ENCODE assay signal across 21 cellular contexts in genomic region chr13:107438251-107438650, GRCh38.
DNase-seq lines count a peak whose midpoint lies in the region; ATAC-seq and TF ChIP-seq lines count a peak whose summit lies in the region.
"Had no signal": no experiment of that assay in that cellular context is flagged by ENCODE, and none has a peak within 500 bp of the region (broad histone marks: within the 10 kb centered on the region; RNA-seq: fewer than 3 reads in every experiment).

No MANE protein-coding gene starts in this region.

- H3F3A ChIP-seq in MM.1S (ENCODE audit: insufficient read depth, low read length): no peaks in the 10 kb centered on the region

- no peaks in the 10 kb centered on the region for H3K9me1 ChIP-seq in IMR-90 (ENCODE audit: insufficient read depth, low read length)

- no CpG with 5 or more reads among the region's 1 CpG for whole genome bisulfite sequencing in IMR-90 (ENCODE audit: extremely low coverage in 2 of 2, insufficient read length in 1 of 2), 2 experiments
- 59 to 70% methylated on average over 1 of the region's 1 CpG for WGBS in testis, 2 donors

- no peak overlapping the region for H4K8ac ChIP-seq in IMR-90 (ENCODE audit: low read depth in 2 of 2, low read length in 2 of 2)

- BruUV-seq in IMR-90 (replicated peaks; lab: Mats Ljungman, UMichigan): no TSS peak

- TF ChIP-seq POLR2A in IMR-90 (IDR thresholded peaks at IDR 0.05; ENCODE audit: low read depth, low read length) (no peak), testis (IDR thresholded peaks at IDR 0.05) (no peak)

- H3K56ac ChIP-seq in IMR-90 (ENCODE audit: extremely low read depth, insufficient read depth, low read length): no peak overlapping the region

- H4K20me1 ChIP-seq in IMR-90 (ENCODE audit: insufficient read depth, low read length) (no peaks in the 10 kb centered on the region; the same call in 1 of the 2 replicates), MM.1S (ENCODE audit: insufficient read depth, low read length) (no peaks in the 10 kb centered on the region)

- H2AK5ac ChIP-seq in IMR-90 (ENCODE audit: low read depth, low read length): no peak overlapping the region

- H3K4me3 ChIP-seq in IMR-90 (ENCODE audit: insufficient read depth, low read depth, low read length) (no peak overlapping the region), choroid plexus epithelial cell (ENCODE audit: low read depth, low read length) (no peak overlapping the region), fibroblast of the aortic adventitia (ENCODE audit: low read depth, low read length) (no peak overlapping the region), testis (no peak overlapping the region), MM.1S (ENCODE audit: low read length) (no peak overlapping the region)
- H3K4me3 ChIP-seq: A549, GM12878, GM23338 had no signal

- no peak overlapping the region for H2BK5ac ChIP-seq in IMR-90 (ENCODE audit: low read depth, low read length, poor library complexity, severe bottlenecking)

- peaks cover 4% of the 10 kb centered on the region; the same call in 1 of the 2 replicates for H3K4me1 ChIP-seq in IMR-90 (ENCODE audit: control insufficient read depth, insufficient read depth, low read length)
- no peaks in the 10 kb centered on the region for H3K4me1 ChIP-seq in testis
- H3K4me1 ChIP-seq in MM.1S (ENCODE audit: low read length): no peaks in the 10 kb centered on the region
- H3K4me1 ChIP-seq: A549 had no signal

- no peak overlapping the region for H3K18ac ChIP-seq in IMR-90 (ENCODE audit: low read depth, low read length)

- H2AK9ac ChIP-seq in IMR-90 (replicated peaks; ENCODE audit: low read depth, low read length, poor library complexity): no peak overlapping the region

- dilution Hi-C loops in IMR-90 (cut with HindIII; ENCODE audit: low sequenced_read_pairs, unreplicated experiment): no loop called here

- H4K5ac ChIP-seq in IMR-90 (ENCODE audit: low read depth, low read length): no peak overlapping the region

- H3K4me2 ChIP-seq in IMR-90 (ENCODE audit: low read depth, low read length): no peak overlapping the region
- no peak overlapping the region for H3K4me2 ChIP-seq in MM.1S (ENCODE audit: low read depth, low read length)
- H3K4me2 ChIP-seq: A549, GM23338 had no signal

- no peak overlapping the region for H4K91ac ChIP-seq in IMR-90 (ENCODE audit: insufficient read depth, low read depth, low read length)

- no peak overlapping the region for H3K14ac ChIP-seq in IMR-90 (replicated peaks; ENCODE audit: low read depth, low read length)

- no peak for TF ChIP-seq RAD21 in IMR-90 (IDR thresholded peaks at IDR 0.05; ENCODE audit: low read length)

- CTCF ChIA-PET in IMR-90 (lab: Yijun Ruan, JAX): no interaction called here

- no peak overlapping the region for H2BK120ac ChIP-seq in IMR-90 (ENCODE audit: low read depth, low read length)

- H3K9me2 ChIP-seq in MM.1S (replicated peaks; ENCODE audit: insufficient read depth, low read length): no peaks in the 10 kb centered on the region

- H3K4ac ChIP-seq in IMR-90 (ENCODE audit: low read depth, low read length): no peak overlapping the region

- H3K27me3 ChIP-seq in IMR-90 (ENCODE audit: control insufficient read depth, insufficient read depth, low read length): no peaks in the 10 kb centered on the region
- no peaks in the 10 kb centered on the region for H3K27me3 ChIP-seq in testis
- H3K27me3 ChIP-seq in MM.1S (replicated peaks; ENCODE audit: insufficient read depth, low read length): no peaks in the 10 kb centered on the region

- in situ Hi-C loops in IMR-90 (cut with MboI; ENCODE audit: low sequenced_read_pairs): no loop called here

- no peak overlapping the region for H3K27ac ChIP-seq in IMR-90 (ENCODE audit: insufficient read depth, low read length)
- H3K27ac ChIP-seq in testis: no peak overlapping the region
- no peak overlapping the region for H3K27ac ChIP-seq in MM.1S (ENCODE audit: low read length)
- H3K27ac ChIP-seq: A549 had no signal

- no peak for ATAC-seq in IMR-90 (ENCODE audit: low read depth)
- ATAC-seq in HG02610 (IDR thresholded peaks at IDR 0.05; ENCODE audit: unreplicated experiment): no peak
- ATAC-seq: A549, GM12878, GM23338, HCT116 had no signal

- no peak overlapping the region for H2BK15ac ChIP-seq in IMR-90 (ENCODE audit: low read depth, low read length)

- H3K9me3 ChIP-seq in IMR-90 (ENCODE audit: control insufficient read depth, insufficient read depth, low read length) (no peaks in the 10 kb centered on the region), testis (no peaks in the 10 kb centered on the region), MM.1S (replicated peaks; ENCODE audit: insufficient read depth, low read length) (no peaks in the 10 kb centered on the region)
- H3K9me3 ChIP-seq: A549 had no signal

- DNase-seq in IMR-90: no peak
- DNase-seq in choroid plexus epithelial cell (ENCODE audit: low read depth): peak; percentile 52
- DNase-seq in fibroblast of the aortic adventitia (ENCODE audit: low read depth): peak; percentile 13
- peak; percentile 56 for DNase-seq in testis
- no peak for DNase-seq in DMS 273 (lab: John Stamatoyannopoulos, UW; ENCODE audit: unreplicated experiment)
- no peak for DNase-seq in MM.1S
- DNase-seq: 8988T; C1 segment of cervical spinal cord; Calu3; CD4-positive, alpha-beta memory T cell; COR-L47; DMS 273 treated with DMSO at 0.1 percent for 48 hours; DMS79; EL; GDM1; H9 had no signal

- H3K9ac ChIP-seq in IMR-90 (ENCODE audit: low read depth, low read length) (no peak overlapping the region), MM.1S (ENCODE audit: low read length) (no peak overlapping the region)

- H3K36me3 ChIP-seq in IMR-90 (ENCODE audit: control insufficient read depth, insufficient read depth, low read length) (no peaks in the 10 kb centered on the region), testis (ENCODE audit: low read depth, missing control alignments) (no peaks in the 10 kb centered on the region), MM.1S (replicated peaks; ENCODE audit: insufficient read depth, low read length) (no peaks in the 10 kb centered on the region)

- intact Hi-C loops in IMR-90 (cut with micrococcal nuclease) (no loop called here), testis (cut with DNase I; ENCODE audit: low total_unique reads) (no loop called here)

- no peak overlapping the region for H2BK20ac ChIP-seq in IMR-90 (ENCODE audit: low read depth, low read length)

- peaks cover 5 to 30% of the 10 kb centered on the region in 2 experiments; a peak in 3 of 4 replicates for H3K79me1 ChIP-seq in IMR-90 (ENCODE audit: low read depth in 1 of 2, low read length in 2 of 2)

- H3K79me2 ChIP-seq in MM.1S (ENCODE audit: low read length): no peaks in the 10 kb centered on the region

- H2AFZ ChIP-seq in IMR-90 (replicated peaks; ENCODE audit: low read length, poor library complexity): no peak overlapping the region
- H2AFZ ChIP-seq in MM.1S (ENCODE audit: low read length): no peak overlapping the region
- H2AFZ ChIP-seq: GM23338 had no signal

- no peak overlapping the region for H3K23ac ChIP-seq in IMR-90 (ENCODE audit: low read depth, low read length)

- POLR2A ChIA-PET in IMR-90 (lab: Charles Lee; ENCODE audit: unreplicated experiment): no interaction called here

- TF ChIP-seq CTCF in IMR-90 (conservative IDR thresholded peaks at IDR 0.05; ENCODE audit: low read depth, low read length) (no peak), choroid plexus epithelial cell (conservative IDR thresholded peaks at IDR 0.05; ENCODE audit: low read depth, low read length) (no peak), fibroblast of the aortic adventitia (IDR thresholded peaks at IDR 0.05; ENCODE audit: insufficient read depth, low read length) (no peak), testis (IDR thresholded peaks at IDR 0.05) (no peak), MM.1S (IDR thresholded peaks at IDR 0.05; ENCODE audit: low read length) (no peak)

TF ChIP-seq in IMR-90, 13 proteins besides CTCF, POLR2A, EP300 and RAD21:
- peak; percentile 25; the same call in 1 of the 2 replicates for TF ChIP-seq CEBPB (IDR thresholded peaks at IDR 0.05; ENCODE audit: low read depth, low read length)
- TF ChIP-seq MAZ (IDR thresholded peaks at IDR 0.05; ENCODE audit: borderline replicate concordance, low read depth, low read length): no peak
TF ChIP-seq in IMR-90: peak in this region for 1.

Comparison
In these comparisons a context has a peak if more than half of its experiments do, and no peak if none do; other contexts are left out.
1. DNase-seq: peak in choroid plexus epithelial cell (single experiment), fibroblast of the aortic adventitia (single experiment) and testis (single experiment); none in IMR-90 (single experiment), DMS 273 (single experiment) and MM.1S (single experiment).